Comparison of ENCODE assay signal across 6 cellular contexts in the genomic region with DNA sequence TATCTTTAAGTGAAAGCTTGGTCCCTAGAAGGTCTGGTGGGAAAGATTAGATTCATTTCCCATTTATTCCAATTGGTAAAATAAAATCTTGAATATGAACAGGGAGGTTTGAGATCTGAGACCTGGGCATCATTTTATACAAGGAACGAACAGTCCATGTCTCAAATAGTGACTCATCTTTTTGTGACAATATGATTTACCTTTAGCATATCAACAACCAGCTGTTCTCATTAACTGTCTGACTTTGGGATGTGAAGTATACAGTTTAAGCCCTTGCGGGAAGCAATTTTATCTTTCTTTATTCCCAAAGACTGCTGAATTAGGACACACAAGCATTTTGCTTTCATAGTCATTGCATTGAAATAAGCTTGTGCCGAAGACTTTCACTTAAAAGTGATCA.
"Had no signal": no experiment of that assay in that cellular context is flagged by ENCODE, and none has a peak within 500 bp of the region (broad histone marks: within the 10 kb centered on the region; RNA-seq: fewer than 3 reads in every experiment).

No MANE protein-coding gene starts in this region.

- ATAC-seq: GM23338, HCT116, HepG2 had no signal

- DNase-seq: H9, HFFc6, KBM-7 had no signal
